4 cellular contexts compared by ENCODE assay signal in genomic region chr11:18681949-18682348, GRCh38. TPM values are rescaled to one million over a fixed set of nuclear protein-coding genes. Genes with fewer than 3 reads are reported as not detected.
"Had no signal": no experiment of that assay in that cellular context is flagged by ENCODE, and none has a peak within 500 bp of the region (broad histone marks: within the 10 kb centered on the region; RNA-seq: fewer than 3 reads in every experiment).

No MANE protein-coding gene starts in this region.

RNA-seq across cellular contexts. Expression of gene IGSF22, which starts 44.0 kb away (rescaled TPM):
- total RNA-seq: gastrocnemius medialis; liver; natural killer cell treated with Interleukin-12 subunit alpha and Interleukin-12 subunit beta and Interleukin-15 and Interleukin-18, amount 100 ng/mL, for 72 hours; pulmonary artery endothelial cell had no signal
